ENCODE assay signal across 13 cellular contexts in the genomic region with DNA sequence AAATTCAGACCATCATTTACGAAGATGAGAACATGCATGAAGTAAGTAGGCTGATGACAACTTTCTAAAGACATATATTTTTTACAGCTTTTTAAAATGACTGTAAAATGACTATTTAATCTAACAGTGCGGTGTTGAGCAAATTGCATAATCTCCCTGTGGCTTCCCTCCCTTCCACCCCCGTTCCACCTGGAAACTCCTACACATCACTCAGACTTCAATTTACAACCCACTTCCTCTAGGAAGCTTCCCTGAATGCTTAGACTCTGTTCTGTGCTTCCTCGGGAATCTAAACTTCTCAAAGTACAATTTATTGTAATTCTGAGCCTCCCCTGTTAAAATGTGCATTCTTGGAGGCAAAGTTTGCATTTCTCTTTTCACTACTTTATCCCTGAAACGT.
DNase-seq lines count a peak whose midpoint lies in the region; ATAC-seq and TF ChIP-seq lines count a peak whose summit lies in the region.
"Had no signal": no experiment of that assay in that cellular context is flagged by ENCODE, and none has a peak within 500 bp of the region (broad histone marks: within the 10 kb centered on the region; RNA-seq: fewer than 3 reads in every experiment).

No MANE protein-coding gene starts in this region.

- DNase-seq in CD1c-positive myeloid dendritic cell (ENCODE audit: extremely low spot score) (peak; percentile 6), MV-4-11 (lab: John Stamatoyannopoulos, UW) (peak; percentile 7), amniotic epithelial cell (ENCODE audit: low read depth) (peak; percentile 54), left kidney (ENCODE audit: low read depth, low spot score) (peak; percentile 29), glutamatergic neuron (no peak)
- DNase-seq in activated naive CD8-positive, alpha-beta T cell treated with anti-CD3 and anti-CD28 coated beads for 36 hours: no peak
- DNase-seq: BE2C; C1 segment of cervical spinal cord; Caco-2; CD4-positive, alpha-beta T cell; HCEC 1CT had no signal

- no peaks in the 10 kb centered on the region for H3K27me3 Mint-ChIP-seq in glutamatergic neuron (ENCODE audit: unreplicated experiment)
- H3K27me3 Mint-ChIP-seq in activated naive CD8-positive, alpha-beta T cell treated with anti-CD3 and anti-CD28 coated beads for 36 hours: no peaks in the 10 kb centered on the region
- H3K27me3 Mint-ChIP-seq: CD4-positive, alpha-beta T cell had no signal

- H3K4me3 Mint-ChIP-seq in glutamatergic neuron (ENCODE audit: unreplicated experiment): no peak overlapping the region
- no peak overlapping the region for H3K4me3 Mint-ChIP-seq in activated naive CD8-positive, alpha-beta T cell treated with anti-CD3 and anti-CD28 coated beads for 36 hours
- H3K4me3 Mint-ChIP-seq: CD4-positive, alpha-beta T cell; GM23338 had no signal

- H3K4me1 Mint-ChIP-seq in glutamatergic neuron (ENCODE audit: low read depth, unreplicated experiment): no peaks in the 10 kb centered on the region
- no peaks in the 10 kb centered on the region for H3K4me1 Mint-ChIP-seq in activated naive CD8-positive, alpha-beta T cell treated with anti-CD3 and anti-CD28 coated beads for 36 hours

- no peak for ATAC-seq in HG03457 (IDR thresholded peaks at IDR 0.05; ENCODE audit: unreplicated experiment)
- ATAC-seq: GM23338 had no signal

- H3K36me3 Mint-ChIP-seq in glutamatergic neuron (ENCODE audit: unreplicated experiment): no peaks in the 10 kb centered on the region
- H3K36me3 Mint-ChIP-seq in activated naive CD8-positive, alpha-beta T cell treated with anti-CD3 and anti-CD28 coated beads for 36 hours: no peaks in the 10 kb centered on the region

- no peak for TF ChIP-seq CTCF in glutamatergic neuron (IDR thresholded peaks at IDR 0.05; ENCODE audit: partially characterized antibody, unreplicated experiment)

- no peaks in the 10 kb centered on the region for H3K9me3 Mint-ChIP-seq in glutamatergic neuron (ENCODE audit: unreplicated experiment)
- H3K9me3 Mint-ChIP-seq in activated naive CD8-positive, alpha-beta T cell treated with anti-CD3 and anti-CD28 coated beads for 36 hours: no peaks in the 10 kb centered on the region
- H3K9me3 Mint-ChIP-seq: CD4-positive, alpha-beta T cell; GM23338 had no signal

- H3K27ac Mint-ChIP-seq in glutamatergic neuron (ENCODE audit: unreplicated experiment): no peak overlapping the region
- H3K27ac Mint-ChIP-seq in activated naive CD8-positive, alpha-beta T cell treated with anti-CD3 and anti-CD28 coated beads for 36 hours: no peak overlapping the region
- H3K27ac Mint-ChIP-seq: CD4-positive, alpha-beta T cell; GM23338 had no signal

Comparison
In these comparisons a context has a peak if more than half of its experiments do, and no peak if none do; other contexts are left out.
1. DNase-seq: peak in CD1c-positive myeloid dendritic cell (single experiment), MV-4-11 (single experiment), amniotic epithelial cell (single experiment) and left kidney (single experiment); none in glutamatergic neuron (single experiment) and activated naive CD8-positive, alpha-beta T cell treated with anti-CD3 and anti-CD28 coated beads for 36 hours (single experiment).